In genomic region chr6:136762022-136762975, GRCh38 we compare ENCODE assay signal across 8 cellular contexts. TPM values are rescaled to one million over a fixed set of nuclear protein-coding genes. Genes with fewer than 3 reads are reported as not detected.
A peak's percentile ranks its signal among the peaks of the same experiment; 100 is the strongest.
DNase-seq lines count a peak whose midpoint lies in the region; ATAC-seq and TF ChIP-seq lines count a peak whose summit lies in the region.

No MANE protein-coding gene starts in this region.

- DNase-seq in AG04450 (ENCODE audit: low read depth, low spot score) = no peak
- peak; percentile 27 for DNase-seq in Jurkat, Clone E6-1 (ENCODE audit: low read depth, low spot score)
- peak in 1 of 61 donors; percentile 22 for DNase-seq in caudate nucleus (lab: John Stamatoyannopoulos, UW)
- no peak for DNase-seq in naive B cell
- no peak for DNase-seq in GM20000 (ENCODE audit: low spot score)
- no peak for DNase-seq in OCI-M2 (lab: John Stamatoyannopoulos, UW; ENCODE audit: unreplicated experiment)
- no peak for DNase-seq in SHP77 treated with DMSO at 0.1 percent for 48 hours (lab: John Stamatoyannopoulos, UW)

- H3K27ac ChIP-seq in AG04450 (ENCODE audit: low read depth, low read length) = no peak overlapping the region
- H3K27ac ChIP-seq in caudate nucleus (ENCODE audit: low read depth, low read length) = peak overlapping the region; percentile 64

- no peaks in the 10 kb centered on the region for H3K9me3 Mint-ChIP-seq in naive B cell

- no peaks in the 10 kb centered on the region for H3K9me3 ChIP-seq in AG04450 (ENCODE audit: control insufficient read depth, insufficient read depth, low read length)

- POLR2A ChIA-PET in AG04450 (lab: Yijun Ruan, JAX) = no interaction called here

- H3K4me1 Mint-ChIP-seq in naive B cell = peaks cover 48 to 75% (median 63%) of the 10 kb centered on the region in 3 donors

- peak overlapping the region; percentile 13 for H3K4me3 ChIP-seq in AG04450 (ENCODE audit: low read depth, low read length)
- no peak overlapping the region for H3K4me3 ChIP-seq in Jurkat, Clone E6-1 (ENCODE audit: low read length)

- no peaks in the 10 kb centered on the region for H3K27me3 Mint-ChIP-seq in naive B cell

- no peak for TF ChIP-seq CTCF in AG04450 (IDR thresholded peaks at IDR 0.05; ENCODE audit: low read depth, low read length)
- TF ChIP-seq CTCF in GM20000 (IDR thresholded peaks at IDR 0.05; ENCODE audit: extremely low read depth, missing control alignments) = no peak

- H3K27me3 ChIP-seq in AG04450 (ENCODE audit: control insufficient read depth, insufficient read depth, low read length) = no peaks in the 10 kb centered on the region

- H3K4me3 Mint-ChIP-seq in naive B cell = peak overlapping the region; percentile 66 to 91 (median 81)

- no peak for ATAC-seq in naive B cell (ENCODE audit: low read depth in 2 of 2)
- ATAC-seq in GM21390 (IDR thresholded peaks at IDR 0.05; ENCODE audit: unreplicated experiment) = no peak

- CTCF ChIA-PET in AG04450 (lab: Charles Lee) = interaction anchor here (0.6 to 1.3 kb wide), 2 partner anchors 30 to 119 kb away, joined by 4 to 5 read pairs; partner anchors contain the start of gene MAP3K5

- no peaks in the 10 kb centered on the region for H3K36me3 Mint-ChIP-seq in naive B cell

- H3K27ac Mint-ChIP-seq in naive B cell = peak overlapping the region; percentile 83 to 97 (median 90)

RNA-seq across cellular contexts. Expression of gene MAP3K5, which starts 30.0 kb away (rescaled TPM):
- polyA plus RNA-seq in AG04450 (2011; rRNA removed) (16.1 and 17.0 TPM in 2 replicates), naive B cell (ENCODE audit: low read depth in 6 of 6) (10 to 100 TPM in 3 of 6 donors, 1 to 10 TPM in 3; 5.8 to 15.5 (median 10.1) TPM)
- polyA minus RNA-seq in AG04450 (2011; rRNA and poly(A)+ RNA removed) = 17.2 and 20.4 TPM in 2 replicates
- 6.6 TPM for polyA plus RNA-seq in Jurkat, Clone E6-1 (2012; ENCODE audit: insufficient read depth, insufficient read length)
